Comparison of ENCODE assay signal across 2 cellular contexts in genomic region chr6:112330071-112330876, GRCh38.
TF ChIP-seq lines count a peak whose summit lies in the region.

No MANE protein-coding gene starts in this region.

TF ChIP-seq in endothelial cell of umbilical vein, 7 proteins besides CTCF, POLR2A, EP300 and RAD21 (continued from another document):
- no peak for TF ChIP-seq MAX (IDR thresholded peaks at IDR 0.05; ENCODE audit: insufficient read depth, insufficient read length)
- TF ChIP-seq EZH2 (IDR thresholded peaks at IDR 0.05; ENCODE audit: borderline replicate concordance, low read depth, low read length, severe bottlenecking): no peak
- peak; percentile 46 for TF ChIP-seq FOS (IDR thresholded peaks at IDR 0.05; ENCODE audit: borderline replicate concordance, insufficient read depth, low read length)
- TF ChIP-seq JUN (IDR thresholded peaks at IDR 0.05; ENCODE audit: borderline replicate concordance, insufficient read depth, insufficient read length, low read depth): no peak

TF ChIP-seq in GM23338, 12 proteins besides CTCF, POLR2A, EP300 and RAD21 (continued from another document):
- TF ChIP-seq REST (IDR thresholded peaks at IDR 0.05; ENCODE audit: unreplicated experiment) (no peak), ETS1 (IDR thresholded peaks at IDR 0.05) (no peak), ZNF331 (CRISPR knock-in tag; IDR thresholded peaks at IDR 0.05; ENCODE audit: low read depth) (no peak), EZH2 (IDR thresholded peaks at IDR 0.05; ENCODE audit: low read depth, unreplicated experiment) (no peak), ZNF114 (CRISPR knock-in tag; IDR thresholded peaks at IDR 0.05) (no peak), NANOG (IDR thresholded peaks at IDR 0.05; ENCODE audit: borderline replicate concordance) (no peak), POLR2AphosphoS5 (IDR thresholded peaks at IDR 0.05; ENCODE audit: low read depth) (no peak), ZNF462 (CRISPR knock-in tag; IDR thresholded peaks at IDR 0.05) (no peak), CREB1 (CRISPR knock-in tag; IDR thresholded peaks at IDR 0.05; ENCODE audit: low read depth) (no peak), JUNB (IDR thresholded peaks at IDR 0.05; ENCODE audit: unreplicated experiment) (no peak), EZH2phosphoT487 (IDR thresholded peaks at IDR 0.05; ENCODE audit: unreplicated experiment) (no peak)
